Comparison of ENCODE assay signal across 13 cellular contexts in genomic region chr2:64400103-64400728, GRCh38. TPM values are rescaled to one million over a fixed set of nuclear protein-coding genes. Genes with fewer than 3 reads are reported as not detected.
DNase-seq lines count a peak whose midpoint lies in the region; ATAC-seq, FAIRE-seq and TF ChIP-seq lines count a peak whose summit lies in the region.
"Had no signal": no experiment of that assay in that cellular context is flagged by ENCODE, and none has a peak within 500 bp of the region (broad histone marks: within the 10 kb centered on the region; RNA-seq: fewer than 3 reads in every experiment).

No MANE protein-coding gene starts in this region.

- intact Hi-C loops in K562 (cut with micrococcal nuclease) (no loop called here), HepG2 (cut with micrococcal nuclease; ENCODE audit: unreplicated experiment) (loop anchor here (5.0 kb wide), 1 partner anchor 52 kb away; the partner anchor contains the start of gene LGALSL)

- no peak for TF ChIP-seq POLR2A in A549 (IDR thresholded peaks at IDR 0.05; ENCODE audit: low read length)
- TF ChIP-seq POLR2A in K562 (conservative IDR thresholded peaks at IDR 0.05): no peak
- no peak for TF ChIP-seq POLR2A in HepG2 (IDR thresholded peaks at IDR 0.05; ENCODE audit: insufficient read depth in 1 of 2, low read depth in 2 of 2, low read length in 2 of 2)
- TF ChIP-seq POLR2A in suprapubic skin (IDR thresholded peaks at IDR 0.05): no peak

- H3K9me3 ChIP-seq in A549: no peaks in the 10 kb centered on the region
- H3K9me3 ChIP-seq in K562 (replicated peaks; ENCODE audit: control insufficient read depth, insufficient read depth, low read depth, low read length): no peaks in the 10 kb centered on the region
- H3K9me3 ChIP-seq in HepG2 (ENCODE audit: low read length): no peaks in the 10 kb centered on the region
- H3K9me3 ChIP-seq in suprapubic skin: no peaks in the 10 kb centered on the region

- ATAC-seq in A549 (peak in 1 of 2 experiments; percentile 43; a peak in 3 of 6 replicates), K562 (no peak), HepG2 (peak; percentile 65), GM19467 (IDR thresholded peaks at IDR 0.05; ENCODE audit: unreplicated experiment) (no peak)

- TF ChIP-seq RAD21 in A549 (conservative IDR thresholded peaks at IDR 0.05 in 1 of 2, IDR thresholded peaks at IDR 0.05 in 1 of 2) (no peak), K562 (CRISPR knock-in tag; conservative IDR thresholded peaks at IDR 0.05 in 1 of 2, IDR thresholded peaks at IDR 0.05 in 1 of 2) (no peak), HepG2 (CRISPR knock-in tag; IDR thresholded peaks at IDR 0.05) (no peak)

- H3K79me2 ChIP-seq in K562 (ENCODE audit: control insufficient read depth, insufficient read depth, low read length) (no peaks in the 10 kb centered on the region), HepG2 (ENCODE audit: insufficient read depth, low read length) (no peaks in the 10 kb centered on the region)

- FAIRE-seq in A549 (lab: Jason Lieb, UNC) (no peak), K562 (lab: Jason Lieb, UNC) (no peak), HepG2 (lab: Jason Lieb, UNC) (peak; percentile 44)

- in situ Hi-C loops in K562 (cut with MboI): no loop called here
- in situ Hi-C loops in HepG2 (cut with HindIII; ENCODE audit: extremely low pct_ligation_motif_present, low pct_unique_long_range_greater_than_20kb): no loop called here

- 50% methylated on average over 4 of the region's 4 CpGs for WGBS in A549 (ENCODE audit: missing lambda C conversion rate)
- 0% methylated on average over 4 of the region's 4 CpGs for WGBS in K562 (ENCODE audit: insufficient coverage, low coverage, missing lambda C conversion rate)
- WGBS in HepG2 (ENCODE audit: low lambda C conversion rate): 9% methylated on average over 4 of the region's 4 CpGs
- WGBS in suprapubic skin: 91% methylated on average over 4 of the region's 4 CpGs

- CTCF ChIA-PET in A549 (lab: Yijun Ruan, JAX) (interaction anchor here (1.1 to 1.6 kb wide), 3 partner anchors 11 to 87 kb away, joined by 3 to 4 read pairs (median 3); no protein-coding TSS in a partner anchor), K562 (lab: Yijun Ruan, JAX; ENCODE audit: low intra/inter-chr PET ratio) (no interaction called here), HepG2 (lab: Yijun Ruan, JAX; ENCODE audit: low intra/inter-chr PET ratio, low total read pairs) (no interaction called here)

- H4K20me1 ChIP-seq in K562 (replicated peaks; ENCODE audit: control insufficient read depth, insufficient read depth, low read length) (no peaks in the 10 kb centered on the region), HepG2 (ENCODE audit: insufficient read depth, low read length) (no peaks in the 10 kb centered on the region)

- H3K9ac ChIP-seq in K562 (ENCODE audit: insufficient read depth in 1 of 2, low read depth in 2 of 2, low read length in 2 of 2): no peak overlapping the region
- H3K9ac ChIP-seq in HepG2 (ENCODE audit: insufficient read depth, low read depth, low read length): no peak overlapping the region

- no peak for DNase-seq in A549 (ENCODE audit: low read depth in 1 of 2, low spot score in 1 of 2)
- DNase-seq in HT1080 (ENCODE audit: low read depth): peak; percentile 39
- DNase-seq in K562 (ENCODE audit: extremely low read depth in 1 of 4, low spot score in 3 of 4): no peak
- DNase-seq in HepG2 (ENCODE audit: low spot score): peak; percentile 60
- DNase-seq in suprapubic skin (ENCODE audit: low spot score in 2 of 2): no peak
- no peak for DNase-seq in NCI-H187 treated with DMSO at 0.1 percent for 48 hours (lab: John Stamatoyannopoulos, UW)
- DNase-seq in activated naive CD4-positive, alpha-beta T cell treated with Interleukin-2 at 50 U/mL for 16 hours: no peak
- DNase-seq: activated CD4-positive, CD25-positive, alpha-beta regulatory T cell treated with anti-CD3 and anti-CD28 coated beads, Interleukin-2, amount 50 U/mL, for 72 hours; CD8-positive, alpha-beta memory T cell; NCI-H446; T-helper 2 cell had no signal

- POLR2A ChIA-PET in A549 (lab: Yijun Ruan, JAX) (no interaction called here), K562 (lab: Yijun Ruan, JAX) (interaction anchor here (0.8 to 1.4 kb wide), 2 partner anchors 9 to 118 kb away, joined by 3 to 4 read pairs; no protein-coding TSS in a partner anchor), HepG2 (lab: Yijun Ruan, JAX) (interaction anchor here (1.0 kb wide), 1 partner anchor 54 kb away, joined by 4 read pairs; the partner anchor contains the start of gene LGALSL)

- TF ChIP-seq CTCF in A549 (IDR thresholded peaks at IDR 0.05) (no peak), K562 (IDR thresholded peaks at IDR 0.05 in 2 of 3, conservative IDR thresholded peaks at IDR 0.05 in 1 of 3; ENCODE audit: insufficient read depth in 2 of 3, low read depth in 1 of 3, low read length in 3 of 3) (no peak), HepG2 (CRISPR knock-in tag; IDR thresholded peaks at IDR 0.05) (no peak), suprapubic skin (IDR thresholded peaks at IDR 0.05) (no peak)

- H3K27me3 ChIP-seq in K562 (ENCODE audit: control insufficient read depth in 2 of 2, insufficient read depth in 2 of 2, low read length in 2 of 2): peaks cover 0 to 31% of the 10 kb centered on the region in 2 experiments; a peak in 2 of 5 replicates
- no peaks in the 10 kb centered on the region for H3K27me3 ChIP-seq in HepG2 (ENCODE audit: control insufficient read depth in 1 of 2, insufficient read depth in 2 of 2, low read length in 2 of 2)
- H3K27me3 ChIP-seq in suprapubic skin: no peaks in the 10 kb centered on the region

- no peak for TF ChIP-seq EP300 in A549 (IDR thresholded peaks at IDR 0.05)
- no peak for TF ChIP-seq EP300 in K562 (IDR thresholded peaks at IDR 0.05; ENCODE audit: low read length)
- TF ChIP-seq EP300 in HepG2 (IDR thresholded peaks at IDR 0.05; ENCODE audit: low read depth in 2 of 2, low read length in 2 of 2): no peak
- no peak for TF ChIP-seq EP300 in HepG2 (CRISPR knock-in tag; IDR thresholded peaks at IDR 0.05; ENCODE audit: borderline replicate concordance)
- no peak for TF ChIP-seq EP300 in suprapubic skin (IDR thresholded peaks at IDR 0.05)

- H2AFZ ChIP-seq in K562 (ENCODE audit: low read depth, low read length) (no peak overlapping the region), HepG2 (ENCODE audit: low read length) (no peak overlapping the region)

- H3K4me2 ChIP-seq in A549 (peak overlapping the region; percentile 33), K562 (ENCODE audit: insufficient read depth, low read length) (no peak overlapping the region), HepG2 (ENCODE audit: low read depth, low read length) (peak overlapping the region; percentile 87)

- H3K4me3 ChIP-seq in A549: no peak overlapping the region
- H3K4me3 ChIP-seq in K562: no peak overlapping the region
- H3K4me3 ChIP-seq in HepG2 (replicated peaks in 1 of 3; ENCODE audit: insufficient read depth in 1 of 3, low read depth in 2 of 3, low read length in 3 of 3): peak overlapping the region in 1 of 3 experiments; percentile 59; a peak in 2 of 6 replicates
- no peak overlapping the region for H3K4me3 ChIP-seq in suprapubic skin

- no peaks in the 10 kb centered on the region for H3K36me3 ChIP-seq in K562 (ENCODE audit: control insufficient read depth, insufficient read depth, low read length)
- no peaks in the 10 kb centered on the region for H3K36me3 ChIP-seq in HepG2 (replicated peaks in 1 of 2; ENCODE audit: control insufficient read depth in 1 of 2, insufficient read depth in 2 of 2, low read length in 2 of 2)
- H3K36me3 ChIP-seq in suprapubic skin: no peaks in the 10 kb centered on the region

- BruUV-seq in K562 (replicated peaks; lab: Mats Ljungman, UMichigan) (no TSS peak), HepG2 (replicated peaks; lab: Mats Ljungman, UMichigan) (no TSS peak)

- H3K4me1 ChIP-seq in A549 (peaks cover 21% of the 10 kb centered on the region), K562 (replicated peaks in 1 of 2; ENCODE audit: control insufficient read depth in 2 of 2, insufficient read depth in 2 of 2, low read length in 2 of 2) (peaks cover 0 to 22% of the 10 kb centered on the region in 2 experiments; a peak in 4 of 5 replicates), HepG2 (ENCODE audit: insufficient read depth, low read length) (peaks cover 67% of the 10 kb centered on the region), suprapubic skin (peaks cover 36% of the 10 kb centered on the region)

- H3K27ac ChIP-seq in A549 (0 out of 6 replicates have a peak overlapping the region, but pooled peaks of 1 of the 2 experiments have one; percentile 5), K562 (ENCODE audit: extremely low read depth, low read depth, low read length) (no peak overlapping the region), HepG2 (ENCODE audit: extremely low read length, insufficient read depth, low read length) (no peak overlapping the region), suprapubic skin (no peak overlapping the region)
- H3K27ac ChIP-seq: HL-60 had no signal

- H3K9me1 ChIP-seq in K562 (ENCODE audit: control insufficient read depth, insufficient read depth, low read length): no peaks in the 10 kb centered on the region

RNA-seq across cellular contexts. Expression of gene LGALSL, which starts 53.7 kb away (rescaled TPM):
- polyA plus RNA-seq in A549 (2011; rRNA removed): 12.7 and 14.1 TPM in 2 replicates
- 11.9 and 12.5 TPM in 2 replicates for polyA plus RNA-seq in A549 (2012; cell fraction: cytosol; rRNA removed)
- polyA plus RNA-seq in A549 (2012; cell fraction: nucleus; rRNA removed): 3.5 and 5.6 TPM in 2 replicates
- polyA plus RNA-seq in A549 (2017; fragmentation: RNase III; extraction: RNeasy Plus Mini Kit Qiagen cat#74134 plus additional on column Dnase treatment): 10.8 to 11.4 TPM (median 11.0 TPM) in 3 replicates
- polyA minus RNA-seq in A549 (2011; rRNA and poly(A)+ RNA removed): 14.6 and 21.1 TPM in 2 replicates
- total RNA-seq in HT1080 (2014; rRNA removed; shearing (Covaris generic)): 1.7 and 3.0 TPM in 2 replicates
- polyA plus RNA-seq in HT1080 (2015; cell fraction: cytosol; rRNA removed): 3.3 and 9.8 TPM in 2 replicates
- 1.0 and 2.3 TPM in 2 replicates for polyA plus RNA-seq in HT1080 (2015; cell fraction: nucleus; rRNA removed)
- total RNA-seq in K562 (2011; cell fraction: chromatin; rRNA removed; ENCODE audit: low replicate concordance): not detected in 2 replicates
- total RNA-seq in K562 (2011; cell fraction: nucleolus; rRNA removed): not detected in 2 replicates
- total RNA-seq in K562 (2011; cell fraction: nucleoplasm; rRNA removed): not detected in 2 replicates
- total RNA-seq in K562 (2014; rRNA removed): 0.09 and 0.24 TPM in 2 replicates
- total RNA-seq in K562 (2014; rRNA removed; fragmentation: Illumina TruSeq; extraction: Trizol): 0.15 and 0.26 TPM in 2 replicates
- total RNA-seq in K562 (2015; rRNA removed; fragmentation: Illumina TruSeq; extraction: Trizol): not detected in 2 replicates
- total RNA-seq in K562 (2021): 0.22 TPM in 1 of 2 replicates, not detected in the other
- polyA plus RNA-seq in K562 (2011; rRNA removed): 0.29 and 0.47 TPM in 2 replicates
- 0.03 and 0.83 TPM in 2 replicates for polyA plus RNA-seq in K562 (2011; cell fraction: cytosol; rRNA removed)
- polyA plus RNA-seq in K562 (2011; cell fraction: nucleus; rRNA removed): 0.42 TPM in 1 of 2 replicates, not detected in the other
- 0.04 and 0.08 TPM in 2 replicates for polyA plus RNA-seq in K562 (2012)
- polyA plus RNA-seq in K562 (2014; fragmentation: Illumina TruSeq; extraction: Trizol): 0.16 and 0.24 TPM in 2 replicates
- under 1 TPM; 0.04 to 0.13 TPM for polyA plus RNA-seq in K562 (2014; fragmentation: Nextera tagmentation; extraction: Ambion mirVana)
- not detected in 2 replicates for polyA plus RNA-seq in K562 (2014; rRNA removed)
- 0.21 and 0.51 TPM in 2 replicates for polyA minus RNA-seq in K562 (2011; rRNA and poly(A)+ RNA removed)
- polyA minus RNA-seq in K562 (2011; cell fraction: cytosol; rRNA and poly(A)+ RNA removed): not detected in 2 replicates
- polyA minus RNA-seq in K562 (2011; cell fraction: nucleus; rRNA and poly(A)+ RNA removed): 0.22 TPM in 1 of 2 replicates, not detected in the other
- 15.4 and 22.6 TPM in 2 replicates for total RNA-seq in HepG2 (2016; rRNA removed; fragmentation: Illumina TruSeq; extraction: Trizol)
- total RNA-seq in HepG2 (2016; cell fraction: cytosol; rRNA removed; fragmentation: Illumina TruSeq; extraction: Trizol; ENCODE audit: low read depth): 6.1 and 12.0 TPM in 2 replicates
- 15.9 and 18.2 TPM in 2 replicates for total RNA-seq in HepG2 (2016; cell fraction: insoluble cytoplasmic fraction; rRNA removed; fragmentation: Illumina TruSeq; extraction: Trizol)
- total RNA-seq in HepG2 (2016; cell fraction: membrane; rRNA removed; fragmentation: Illumina TruSeq; extraction: Trizol): 15.5 and 19.7 TPM in 2 replicates
- 7.0 and 10.0 TPM in 2 replicates for total RNA-seq in HepG2 (2016; cell fraction: nucleus; rRNA removed; fragmentation: Illumina TruSeq; extraction: Trizol)
- polyA plus RNA-seq in HepG2 (2011; rRNA removed): 16.2 and 20.0 TPM in 2 replicates
- 17.5 and 21.3 TPM in 2 replicates for polyA plus RNA-seq in HepG2 (2011; cell fraction: cytosol; rRNA removed)
- 8.2 and 8.9 TPM in 2 replicates for polyA plus RNA-seq in HepG2 (2011; cell fraction: nucleus; rRNA removed)
- 18.4 and 25.6 TPM in 2 replicates for polyA plus RNA-seq in HepG2 (2012)
- 19.9 and 23.2 TPM in 2 replicates for polyA plus RNA-seq in HepG2 (2016; cell fraction: cytosol; fragmentation: Illumina TruSeq; extraction: Trizol; ENCODE audit: low read depth)
- 28.6 and 32.5 TPM in 2 replicates for polyA plus RNA-seq in HepG2 (2016; cell fraction: insoluble cytoplasmic fraction; fragmentation: Illumina TruSeq; extraction: Trizol; ENCODE audit: low read depth)
- 19.7 and 21.5 TPM in 2 replicates for polyA plus RNA-seq in HepG2 (2016; cell fraction: membrane; fragmentation: Illumina TruSeq; extraction: Trizol; ENCODE audit: low read depth)
- 15.4 and 23.3 TPM in 2 replicates for polyA plus RNA-seq in HepG2 (2016; cell fraction: nucleus; fragmentation: Illumina TruSeq; extraction: Trizol; ENCODE audit: insufficient read depth, low read depth)
- polyA minus RNA-seq in HepG2 (2011; rRNA and poly(A)+ RNA removed; ENCODE audit: low replicate concordance): 8.2 and 17.7 TPM in 2 replicates
- polyA minus RNA-seq in HepG2 (2011; cell fraction: cytosol; rRNA and poly(A)+ RNA removed): 16.6 and 18.6 TPM in 2 replicates
- 5.4 and 7.6 TPM in 2 replicates for polyA minus RNA-seq in HepG2 (2011; cell fraction: nucleus; rRNA and poly(A)+ RNA removed)
- 100 to 1,000 TPM in 2 of 4 donors, 10 to 100 TPM in 2; 74.2 to 133 (median 106) TPM for total RNA-seq in suprapubic skin

Comparison
In these comparisons a context has a peak if more than half of its experiments do, and no peak if none do; other contexts are left out.
1. DNase-seq: peak in HT1080 (single experiment) and HepG2 (single experiment); none in A549 (0 of 2), K562 (0 of 4), suprapubic skin (0 of 2), NCI-H187 treated with DMSO at 0.1 percent for 48 hours (single experiment) and activated naive CD4-positive, alpha-beta T cell treated with Interleukin-2 at 50 U/mL for 16 hours (single experiment).